ENCODE assay signal across 11 cellular contexts in the genomic region with DNA sequence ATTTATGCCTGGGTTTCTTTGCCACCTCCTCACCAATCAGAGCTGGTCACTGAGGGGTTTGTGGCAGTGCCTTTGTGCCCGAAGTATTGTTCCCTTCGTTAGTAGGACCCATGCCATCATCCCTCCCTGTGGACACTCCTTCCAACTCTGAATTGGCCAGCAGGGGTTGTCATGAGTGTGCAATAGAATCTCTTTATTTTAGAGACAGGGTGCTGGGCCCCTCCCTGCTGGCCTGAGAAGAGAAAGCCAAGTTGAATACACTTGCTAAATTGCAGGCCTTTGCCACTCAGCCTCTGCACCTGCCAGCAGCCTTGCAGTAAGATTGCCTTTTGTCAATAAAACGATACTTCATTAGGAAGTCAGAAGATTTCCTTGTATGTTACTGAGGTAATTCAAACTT. TPM values are rescaled to one million over a fixed set of nuclear protein-coding genes. Genes with fewer than 3 reads are reported as not detected.
A peak's percentile ranks its signal among the peaks of the same experiment; 100 is the strongest.
DNase-seq lines count a peak whose midpoint lies in the region; ATAC-seq and TF ChIP-seq lines count a peak whose summit lies in the region.
"Had no signal": no experiment of that assay in that cellular context is flagged by ENCODE, and none has a peak within 500 bp of the region (broad histone marks: within the 10 kb centered on the region; RNA-seq: fewer than 3 reads in every experiment).

No MANE protein-coding gene starts in this region.

- no peak overlapping the region for H2AFZ ChIP-seq in OCI-LY3 (ENCODE audit: low read depth, low read length)

- H3K4me1 Mint-ChIP-seq in T-cell, result peaks cover 0 to 5% (median 0%) of the 10 kb centered on the region in 3 donors

- H3K9me3 Mint-ChIP-seq in T-cell, result no peaks in the 10 kb centered on the region
- H3K9me3 Mint-ChIP-seq: stimulated activated naive CD8-positive, alpha-beta T cell treated with anti-CD3 and anti-CD28 coated beads, Interleukin-15, Interleukin-2, amounts not matched to agents 100 ng/mL and 50 ng/mL, for 24 hours had no signal

- no peak overlapping the region for H3K27ac Mint-ChIP-seq in T-cell
- H3K27ac Mint-ChIP-seq: stimulated activated naive CD8-positive, alpha-beta T cell treated with anti-CD3 and anti-CD28 coated beads, Interleukin-15, Interleukin-2, amounts not matched to agents 100 ng/mL and 50 ng/mL, for 24 hours had no signal

- H3K4me3 ChIP-seq in OCI-LY3 (ENCODE audit: low read length) (no peak overlapping the region), heart left ventricle (no peak overlapping the region)
- H3K4me3 ChIP-seq: BLaER1 had no signal

- H3K27ac ChIP-seq in OCI-LY3 (ENCODE audit: low read length), result no peak overlapping the region
- no peak overlapping the region for H3K27ac ChIP-seq in heart left ventricle
- H3K27ac ChIP-seq: BLaER1 had no signal

- POLR2A ChIA-PET in T-cell (lab: Charles Lee), result no interaction called here

- H3K27me3 Mint-ChIP-seq in T-cell, result no peaks in the 10 kb centered on the region
- H3K27me3 Mint-ChIP-seq: stimulated activated naive CD8-positive, alpha-beta T cell treated with anti-CD3 and anti-CD28 coated beads, Interleukin-15, Interleukin-2, amounts not matched to agents 100 ng/mL and 50 ng/mL, for 24 hours had no signal

- H3K4me2 ChIP-seq in OCI-LY3 (ENCODE audit: low read length), result no peak overlapping the region
- H3K4me2 ChIP-seq: BLaER1 had no signal

- TF ChIP-seq CTCF in OCI-LY3 (IDR thresholded peaks at IDR 0.05; ENCODE audit: low read depth, low read length), result 0 out of 2 replicates have a peak, but pooled peaks have one; percentile 7
- TF ChIP-seq CTCF in heart left ventricle (IDR thresholded peaks at IDR 0.05), result peak in 3 of 12 donors; percentile 17 to 25 (median 23)

- H3K27me3 ChIP-seq in OCI-LY3 (ENCODE audit: low read depth, low read length) (no peaks in the 10 kb centered on the region), heart left ventricle (no peaks in the 10 kb centered on the region)
- H3K27me3 ChIP-seq: BLaER1 had no signal

- H3K79me2 ChIP-seq in OCI-LY3 (ENCODE audit: low read length), result no peaks in the 10 kb centered on the region

- peaks cover 9% of the 10 kb centered on the region; the same call in 1 of the 2 replicates for H3K4me1 ChIP-seq in OCI-LY3 (ENCODE audit: low read length)
- no peaks in the 10 kb centered on the region for H3K4me1 ChIP-seq in heart left ventricle
- H3K4me1 ChIP-seq: BLaER1 had no signal

- DNase-seq in NCI-H2029 (lab: John Stamatoyannopoulos, UW), result peak; percentile 2
- DNase-seq in NCI-H2029 treated with DMSO at 0.1 percent for 48 hours (lab: John Stamatoyannopoulos, UW), result no peak
- peak in 2 of 5 donors; percentile 10 to 35 for DNase-seq in heart left ventricle
- peak; percentile 36 for DNase-seq in superior temporal gyrus (ENCODE audit: extremely low spot score)
- no peak for DNase-seq in T-cell
- DNase-seq: activated effector memory CD4-positive, alpha-beta T cell treated with Interleukin-2 at 50 U/mL for 16 hours had no signal

- 37 to 61% (median 51%) methylated on average over 3 of the region's 3 CpGs for WGBS in heart left ventricle, 4 donors

- H3K36me3 Mint-ChIP-seq in T-cell, result peaks cover 55% of the 10 kb centered on the region

- intact Hi-C loops in heart left ventricle (cut with DNase I), result no loop called here

- no peak overlapping the region for H3K9ac ChIP-seq in OCI-LY3 (ENCODE audit: low read length)
- H3K9ac ChIP-seq: BLaER1 had no signal

- ATAC-seq in heart left ventricle (peak; percentile 67 to 90 (median 86)), GM18498 (IDR thresholded peaks at IDR 0.05; ENCODE audit: unreplicated experiment) (no peak), T-cell (replicated peaks in 1 of 4) (no peak), GM18867 (IDR thresholded peaks at IDR 0.05; ENCODE audit: unreplicated experiment) (no peak)

- no peaks in the 10 kb centered on the region for H4K20me1 ChIP-seq in OCI-LY3 (ENCODE audit: insufficient read depth, low read length)

- H3K4me3 Mint-ChIP-seq in T-cell, result no peak overlapping the region
- H3K4me3 Mint-ChIP-seq: stimulated activated naive CD8-positive, alpha-beta T cell treated with anti-CD3 and anti-CD28 coated beads, Interleukin-15, Interleukin-2, amounts not matched to agents 100 ng/mL and 50 ng/mL, for 24 hours had no signal

- CTCF ChIA-PET in T-cell (lab: Charles Lee), result interaction anchor here in 1 of 2 donors (0.6 kb wide), 1 partner anchor 40 kb away, joined by 3 read pairs; no protein-coding TSS in a partner anchor

- peaks cover 23% of the 10 kb centered on the region for H3K36me3 ChIP-seq in OCI-LY3 (replicated peaks; ENCODE audit: low read depth, low read length)
- peaks cover 0 to 97% (median 69%) of the 10 kb centered on the region in 9 donors for H3K36me3 ChIP-seq in heart left ventricle

- no peaks in the 10 kb centered on the region for H3K9me3 ChIP-seq in OCI-LY3 (ENCODE audit: insufficient read depth, low read length)
- no peaks in the 10 kb centered on the region for H3K9me3 ChIP-seq in heart left ventricle
- H3K9me3 ChIP-seq: BLaER1 had no signal

- no peak for TF ChIP-seq POLR2A in heart left ventricle (IDR thresholded peaks at IDR 0.05)

RNA-seq across cellular contexts. Expression of a gene that starts 40.7 kb away (rescaled TPM):
- total RNA-seq in heart left ventricle, result under 1 TPM in 1 of 9 donors, not detected in 8; 0.08 TPM
- not detected for polyA plus RNA-seq in heart left ventricle
- under 1 TPM in 1 of 5 donors, not detected in 4; 0.35 TPM for total RNA-seq in T-cell

Comparison
In these comparisons a context has a peak if more than half of its experiments do, and no peak if none do; other contexts are left out.
1. DNase-seq: peak in NCI-H2029 (single experiment) and superior temporal gyrus (single experiment); none in NCI-H2029 treated with DMSO at 0.1 percent for 48 hours (single experiment) and T-cell (0 of 34).
2. ATAC-seq: peak in heart left ventricle (4 of 4); none in GM18498 (single experiment), T-cell (0 of 4) and GM18867 (single experiment).